ENCODE assay signal across 1 cellular context in the genomic region with DNA sequence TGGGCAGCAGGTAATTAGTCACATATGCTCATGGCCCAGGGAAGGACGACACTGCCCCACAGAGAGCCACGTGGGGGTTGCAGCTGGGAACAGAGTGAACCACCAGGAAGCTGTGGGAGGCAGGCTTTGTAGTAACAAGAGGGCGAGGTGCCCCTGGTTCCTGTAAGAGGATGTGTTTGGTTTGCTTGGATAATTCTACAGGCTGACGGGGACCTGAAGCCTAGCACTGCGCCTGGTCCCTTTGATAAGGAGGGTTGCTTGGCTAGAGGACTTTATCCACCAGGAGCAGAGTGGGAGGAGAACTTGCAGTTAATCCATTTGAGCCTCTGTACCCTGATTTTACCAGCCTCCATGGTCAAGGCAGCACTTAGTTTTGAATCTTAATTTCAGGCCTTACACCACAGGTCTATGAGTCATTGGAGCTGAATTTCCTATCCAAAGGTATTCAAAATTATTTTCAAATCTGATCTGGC.
TF ChIP-seq lines count a peak whose summit lies in the region.

No MANE protein-coding gene starts in this region.

TF ChIP-seq in K562, 482 proteins besides CTCF, POLR2A, EP300 and RAD21 (continued from another document):
- TF ChIP-seq, protein P1, sequence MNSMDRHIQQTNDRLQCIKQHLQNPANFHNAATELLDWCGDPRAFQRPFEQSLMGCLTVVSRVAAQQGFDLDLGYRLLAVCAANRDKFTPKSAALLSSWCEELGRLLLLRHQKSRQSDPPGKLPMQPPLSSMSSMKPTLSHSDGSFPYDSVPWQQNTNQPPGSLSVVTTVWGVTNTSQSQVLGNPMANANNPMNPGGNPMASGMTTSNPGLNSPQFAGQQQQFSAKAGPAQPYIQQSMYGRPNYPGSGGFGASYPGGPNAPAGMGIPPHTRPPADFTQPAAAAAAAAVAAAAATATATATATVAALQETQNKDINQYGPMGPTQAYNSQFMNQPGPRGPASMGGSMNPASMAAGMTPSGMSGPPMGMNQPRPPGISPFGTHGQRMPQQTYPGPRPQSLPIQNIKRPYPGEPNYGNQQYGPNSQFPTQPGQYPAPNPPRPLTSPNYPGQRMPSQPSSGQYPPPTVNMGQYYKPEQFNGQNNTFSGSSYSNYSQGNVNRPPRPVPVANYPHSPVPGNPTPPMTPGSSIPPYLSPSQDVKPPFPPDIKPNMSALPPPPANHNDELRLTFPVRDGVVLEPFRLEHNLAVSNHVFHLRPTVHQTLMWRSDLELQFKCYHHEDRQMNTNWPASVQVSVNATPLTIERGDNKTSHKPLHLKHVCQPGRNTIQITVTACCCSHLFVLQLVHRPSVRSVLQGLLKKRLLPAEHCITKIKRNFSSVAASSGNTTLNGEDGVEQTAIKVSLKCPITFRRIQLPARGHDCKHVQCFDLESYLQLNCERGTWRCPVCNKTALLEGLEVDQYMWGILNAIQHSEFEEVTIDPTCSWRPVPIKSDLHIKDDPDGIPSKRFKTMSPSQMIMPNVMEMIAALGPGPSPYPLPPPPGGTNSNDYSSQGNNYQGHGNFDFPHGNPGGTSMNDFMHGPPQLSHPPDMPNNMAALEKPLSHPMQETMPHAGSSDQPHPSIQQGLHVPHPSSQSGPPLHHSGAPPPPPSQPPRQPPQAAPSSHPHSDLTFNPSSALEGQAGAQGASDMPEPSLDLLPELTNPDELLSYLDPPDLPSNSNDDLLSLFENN (IDR thresholded peaks at IDR 0.05; ENCODE audit: low read depth in 2 of 2, low read length in 2 of 2), result peak in 1 of 2 experiments; percentile 61; a peak in 1 of 4 replicates
- TF ChIP-seq PHB2 (IDR thresholded peaks at IDR 0.05; ENCODE audit: low read depth) (no peak), GTF2A2 (tag; IDR thresholded peaks at IDR 0.05) (no peak), CREB1 (IDR thresholded peaks at IDR 0.05) (no peak), CREB1 (CRISPR knock-in tag; IDR thresholded peaks at IDR 0.05) (no peak), ZNF274 (IDR thresholded peaks at IDR 0.05; ENCODE audit: borderline replicate concordance, low read depth, low read length) (no peak), CBFA2T3 (IDR thresholded peaks at IDR 0.05) (peak; percentile 96), FOSL1 (tag; conservative IDR thresholded peaks at IDR 0.05) (peak; percentile 57), ZNF263 (CRISPR knock-in tag; IDR thresholded peaks at IDR 0.05; ENCODE audit: borderline replicate concordance) (no peak), JUND (IDR thresholded peaks at IDR 0.05; ENCODE audit: borderline replicate concordance, low read depth, low read length) (no peak; the same call in 1 of the 2 replicates), JUND (tag; IDR thresholded peaks at IDR 0.05; ENCODE audit: borderline replicate concordance, low read depth, low read length) (peak; percentile 20; the same call in 2 of the 3 replicates), ZC3H11A (IDR thresholded peaks at IDR 0.05; ENCODE audit: low read depth, low read length) (no peak), KDM2B (CRISPR knock-in tag; IDR thresholded peaks at IDR 0.05) (no peak), TEAD4 (IDR thresholded peaks at IDR 0.05; ENCODE audit: low read length) (peak; percentile 85), TEAD4 (CRISPR knock-in tag; IDR thresholded peaks at IDR 0.05; ENCODE audit: borderline replicate concordance) (no peak), CEBPB (tag; IDR thresholded peaks at IDR 0.05) (no peak), NR4A1 (CRISPR knock-in tag; IDR thresholded peaks at IDR 0.05) (no peak), NR4A1 (tag; IDR thresholded peaks at IDR 0.05) (0 out of 2 replicates have a peak, but pooled peaks have one; percentile 43), CC2D1A (IDR thresholded peaks at IDR 0.05) (peak; percentile 65; the same call in 1 of the 2 replicates), FOXM1 (IDR thresholded peaks at IDR 0.05; ENCODE audit: low read depth) (peak; percentile 27; the same call in 1 of the 2 replicates), FOXM1 (CRISPR knock-in tag; IDR thresholded peaks at IDR 0.05; ENCODE audit: low read depth) (no peak), POLR3A (IDR thresholded peaks at IDR 0.05; ENCODE audit: borderline replicate concordance, extremely low read depth, insufficient read depth, insufficient read length) (no peak), FIP1L1 (IDR thresholded peaks at IDR 0.05; ENCODE audit: low read depth, low read length, poor library complexity, severe bottlenecking) (no peak), SMAD2 (IDR thresholded peaks at IDR 0.05; ENCODE audit: low read depth, low read length) (no peak), RFX7 (CRISPR knock-in tag; IDR thresholded peaks at IDR 0.05) (no peak), MTA2 (IDR thresholded peaks at IDR 0.05; ENCODE audit: low read depth) (peak; percentile 80), HNRNPL (IDR thresholded peaks at IDR 0.05; ENCODE audit: low read depth, low read length) (no peak), MEIS2 (IDR thresholded peaks at IDR 0.05; ENCODE audit: partially characterized antibody) (no peak), RCOR1 (IDR thresholded peaks at IDR 0.05; ENCODE audit: borderline replicate concordance in 1 of 2, low read depth in 2 of 2, low read length in 2 of 2) (peak; percentile 91 to 92), ZZZ3 (IDR thresholded peaks at IDR 0.05) (no peak), SRSF3 (IDR thresholded peaks at IDR 0.05; ENCODE audit: insufficient read depth, low read length) (no peak), TAL1 (IDR thresholded peaks at IDR 0.05) (peak; percentile 89)
- TF ChIP-seq, protein P2, sequence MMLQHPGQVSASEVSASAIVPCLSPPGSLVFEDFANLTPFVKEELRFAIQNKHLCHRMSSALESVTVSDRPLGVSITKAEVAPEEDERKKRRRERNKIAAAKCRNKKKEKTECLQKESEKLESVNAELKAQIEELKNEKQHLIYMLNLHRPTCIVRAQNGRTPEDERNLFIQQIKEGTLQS (IDR thresholded peaks at IDR 0.05), result peak; percentile 45
- TF ChIP-seq, protein P2 (CRISPR knock-in tag; conservative IDR thresholded peaks at IDR 0.05), result no peak
- TF ChIP-seq, protein P3, sequence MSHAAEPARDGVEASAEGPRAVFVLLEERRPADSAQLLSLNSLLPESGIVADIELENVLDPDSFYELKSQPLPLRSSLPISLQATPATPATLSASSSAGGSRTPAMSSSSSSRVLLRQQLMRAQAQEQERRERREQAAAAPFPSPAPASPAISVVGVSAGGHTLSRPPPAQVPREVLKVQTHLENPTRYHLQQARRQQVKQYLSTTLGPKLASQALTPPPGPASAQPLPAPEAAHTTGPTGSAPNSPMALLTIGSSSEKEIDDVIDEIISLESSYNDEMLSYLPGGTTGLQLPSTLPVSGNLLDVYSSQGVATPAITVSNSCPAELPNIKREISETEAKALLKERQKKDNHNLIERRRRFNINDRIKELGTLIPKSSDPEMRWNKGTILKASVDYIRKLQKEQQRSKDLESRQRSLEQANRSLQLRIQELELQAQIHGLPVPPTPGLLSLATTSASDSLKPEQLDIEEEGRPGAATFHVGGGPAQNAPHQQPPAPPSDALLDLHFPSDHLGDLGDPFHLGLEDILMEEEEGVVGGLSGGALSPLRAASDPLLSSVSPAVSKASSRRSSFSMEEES (CRISPR knock-in tag; IDR thresholded peaks at IDR 0.05), result no peak
- TF ChIP-seq, protein P4, sequence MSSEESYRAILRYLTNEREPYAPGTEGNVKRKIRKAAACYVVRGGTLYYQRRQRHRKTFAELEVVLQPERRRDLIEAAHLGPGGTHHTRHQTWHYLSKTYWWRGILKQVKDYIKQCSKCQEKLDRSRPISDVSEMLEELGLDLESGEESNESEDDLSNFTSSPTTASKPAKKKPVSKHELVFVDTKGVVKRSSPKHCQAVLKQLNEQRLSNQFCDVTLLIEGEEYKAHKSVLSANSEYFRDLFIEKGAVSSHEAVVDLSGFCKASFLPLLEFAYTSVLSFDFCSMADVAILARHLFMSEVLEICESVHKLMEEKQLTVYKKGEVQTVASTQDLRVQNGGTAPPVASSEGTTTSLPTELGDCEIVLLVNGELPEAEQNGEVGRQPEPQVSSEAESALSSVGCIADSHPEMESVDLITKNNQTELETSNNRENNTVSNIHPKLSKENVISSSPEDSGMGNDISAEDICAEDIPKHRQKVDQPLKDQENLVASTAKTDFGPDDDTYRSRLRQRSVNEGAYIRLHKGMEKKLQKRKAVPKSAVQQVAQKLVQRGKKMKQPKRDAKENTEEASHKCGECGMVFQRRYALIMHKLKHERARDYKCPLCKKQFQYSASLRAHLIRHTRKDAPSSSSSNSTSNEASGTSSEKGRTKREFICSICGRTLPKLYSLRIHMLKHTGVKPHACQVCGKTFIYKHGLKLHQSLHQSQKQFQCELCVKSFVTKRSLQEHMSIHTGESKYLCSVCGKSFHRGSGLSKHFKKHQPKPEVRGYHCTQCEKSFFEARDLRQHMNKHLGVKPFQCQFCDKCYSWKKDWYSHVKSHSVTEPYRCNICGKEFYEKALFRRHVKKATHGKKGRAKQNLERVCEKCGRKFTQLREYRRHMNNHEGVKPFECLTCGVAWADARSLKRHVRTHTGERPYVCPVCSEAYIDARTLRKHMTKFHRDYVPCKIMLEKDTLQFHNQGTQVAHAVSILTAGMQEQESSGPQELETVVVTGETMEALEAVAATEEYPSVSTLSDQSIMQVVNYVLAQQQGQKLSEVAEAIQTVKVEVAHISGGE (CRISPR knock-in tag; IDR thresholded peaks at IDR 0.05), result peak in 1 of 3 experiments; percentile 44; a peak in 1 of 6 replicates
- TF ChIP-seq, protein P5, sequence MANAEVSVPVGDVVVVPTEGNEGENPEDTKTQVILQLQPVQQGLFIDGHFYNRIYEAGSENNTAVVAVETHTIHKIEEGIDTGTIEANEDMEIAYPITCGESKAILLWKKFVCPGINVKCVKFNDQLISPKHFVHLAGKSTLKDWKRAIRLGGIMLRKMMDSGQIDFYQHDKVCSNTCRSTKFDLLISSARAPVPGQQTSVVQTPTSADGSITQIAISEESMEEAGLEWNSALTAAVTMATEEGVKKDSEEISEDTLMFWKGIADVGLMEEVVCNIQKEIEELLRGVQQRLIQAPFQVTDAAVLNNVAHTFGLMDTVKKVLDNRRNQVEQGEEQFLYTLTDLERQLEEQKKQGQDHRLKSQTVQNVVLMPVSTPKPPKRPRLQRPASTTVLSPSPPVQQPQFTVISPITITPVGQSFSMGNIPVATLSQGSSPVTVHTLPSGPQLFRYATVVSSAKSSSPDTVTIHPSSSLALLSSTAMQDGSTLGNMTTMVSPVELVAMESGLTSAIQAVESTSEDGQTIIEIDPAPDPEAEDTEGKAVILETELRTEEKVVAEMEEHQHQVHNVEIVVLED (CRISPR knock-in tag; IDR thresholded peaks at IDR 0.05), result no peak
